Comparison of ENCODE assay signal across 8 cellular contexts in the genomic region with DNA sequence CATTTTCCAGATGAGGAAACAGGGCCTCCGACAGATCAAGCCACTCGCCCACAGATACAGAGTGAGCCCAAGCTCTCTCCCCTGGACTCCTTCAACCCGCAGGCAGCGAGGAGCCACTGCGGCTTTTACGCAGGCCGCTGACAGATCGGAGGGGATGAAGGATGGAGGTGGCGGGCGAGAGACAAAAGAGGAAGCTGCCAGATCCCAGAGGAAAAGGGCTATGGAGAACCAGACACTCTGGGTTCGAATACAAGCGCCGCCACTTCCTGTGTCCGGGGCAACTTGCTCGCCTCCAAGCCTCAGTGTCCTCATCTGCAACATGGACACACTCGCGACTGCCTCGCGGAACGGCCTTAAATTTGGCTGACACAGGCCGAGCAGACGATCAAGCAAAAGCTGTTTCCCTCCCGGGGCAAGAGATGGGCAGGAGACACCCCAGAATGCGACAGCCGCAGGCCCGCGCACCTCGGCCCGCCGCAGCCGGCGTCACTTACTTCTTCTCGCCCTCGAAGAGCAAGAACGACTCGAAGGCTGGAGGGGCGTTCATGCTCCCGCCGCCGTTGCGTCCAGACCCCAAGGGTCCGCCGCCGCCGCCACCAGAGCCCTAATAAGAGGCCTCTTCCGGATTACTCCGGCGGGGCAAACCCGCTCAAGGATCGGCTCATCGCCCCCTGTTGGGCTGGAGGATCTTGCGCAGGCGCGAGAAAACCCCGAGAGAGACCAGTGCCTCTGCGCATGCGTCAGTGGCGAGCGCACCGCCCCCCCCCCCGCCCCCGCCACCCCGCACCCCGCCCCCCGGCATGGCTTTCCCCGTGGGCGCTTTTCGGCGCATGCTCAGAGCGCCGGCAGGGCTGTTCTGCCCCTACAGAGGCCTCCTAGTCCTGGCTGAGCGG. TPM values are rescaled to one million over a fixed set of nuclear protein-coding genes. Genes with fewer than 3 reads are reported as not detected.
DNase-seq lines count a peak whose midpoint lies in the region; ATAC-seq and TF ChIP-seq lines count a peak whose summit lies in the region.
"Not testable (repeated sequence)": the region's sequence is repeated elsewhere in the genome, so short reads cannot be mapped to it uniquely, and the experiment has no call there.

A gene (minus strand): TSS at position 609 of the 893 bp plus-strand sequence. CDS start 62 bp downstream, at position 547.

- H3K36me3 Mint-ChIP-seq in effector memory CD8-positive, alpha-beta T cell (ENCODE audit: insufficient read depth): not testable (repeated sequence)

- CTCF ChIA-PET in OCI-LY7 (lab: Charles Lee; ENCODE audit: unreplicated experiment): not testable (repeated sequence)

- peak within 1 kb of the TSS; percentile 79 to 82 for H3K4me3 Mint-ChIP-seq in effector memory CD8-positive, alpha-beta T cell

- not testable (repeated sequence) for H3K9me3 ChIP-seq in OCI-LY7 (ENCODE audit: low read length); lung (ENCODE audit: control insufficient read depth in 2 of 2, insufficient read depth in 1 of 2, low read length in 1 of 2)

- BruUV-seq in OCI-LY7 (replicated peaks; lab: Mats Ljungman, UMichigan): TSS peak; percentile 84

- intact Hi-C loops in OCI-LY7 (cut with micrococcal nuclease; ENCODE audit: unreplicated experiment): not testable (repeated sequence)

- not testable (repeated sequence) for H3K27me3 ChIP-seq in lung (ENCODE audit: control insufficient read depth, insufficient read depth)

- not testable (repeated sequence) for H3K4me2 ChIP-seq in OCI-LY7 (ENCODE audit: low read length)

- H3K27ac Mint-ChIP-seq in effector memory CD8-positive, alpha-beta T cell: peak within 1 kb of the TSS; percentile 73

- not testable (repeated sequence) for H3K9me3 Mint-ChIP-seq in effector memory CD8-positive, alpha-beta T cell

- TF ChIP-seq CTCF in OCI-LY7 (conservative IDR thresholded peaks at IDR 0.05; ENCODE audit: low read length): not testable (repeated sequence)
- TF ChIP-seq CTCF in lung (IDR thresholded peaks at IDR 0.05; ENCODE audit: control extremely low read depth, extremely low read depth): peak; percentile 34

- ATAC-seq in GM18909 (IDR thresholded peaks at IDR 0.05; ENCODE audit: poor library complexity, unreplicated experiment): peak; percentile 96
- peak; percentile 91 for ATAC-seq in HG02970 (IDR thresholded peaks at IDR 0.05; ENCODE audit: low FRiP score, unreplicated experiment)
- peak; percentile 90 for ATAC-seq in effector memory CD8-positive, alpha-beta T cell (replicated peaks)
- ATAC-seq in lung (ENCODE audit: insufficient read depth, low FRiP score): peak; percentile 94

- H4K20me1 ChIP-seq in OCI-LY7 (ENCODE audit: insufficient read depth, low read length): not testable (repeated sequence)

- not testable (repeated sequence) for H3K4me1 ChIP-seq in OCI-LY7 (ENCODE audit: insufficient read depth, low read length, poor library complexity, severe bottlenecking); lung (ENCODE audit: control insufficient read depth in 2 of 2, insufficient read depth in 2 of 2, low read length in 2 of 2)

- H3K4me1 Mint-ChIP-seq in effector memory CD8-positive, alpha-beta T cell (ENCODE audit: low read depth in 2 of 2): not testable (repeated sequence)

- POLR2A ChIA-PET in OCI-LY7 (lab: Charles Lee): not testable (repeated sequence)

- not testable (repeated sequence) for H3K27ac ChIP-seq in OCI-LY7 (ENCODE audit: low read depth, low read length, poor library complexity, severe bottlenecking); lung (ENCODE audit: low read depth in 1 of 2, low read length in 1 of 2)

- H2AFZ ChIP-seq in OCI-LY7 (ENCODE audit: low read length): not testable (repeated sequence)

- DNase-seq in A172 (ENCODE audit: low spot score) (peak; percentile 38), OCI-LY7 (ENCODE audit: low spot score) (peak; percentile 59), activated T-cell treated with anti-CD3 and anti-CD28 coated beads for 1 hour (ENCODE audit: low read depth) (peak; percentile 80), lung (ENCODE audit: low spot score) (peak; percentile 92)
- peak; percentile 68 to 95 (median 77) for DNase-seq in effector memory CD8-positive, alpha-beta T cell
- peak; percentile 50 to 96 (median 75) for DNase-seq in stimulated activated CD4-positive, alpha-beta T cell treated with anti-CD3 and anti-CD28 coated beads, Interleukin-1b, Interleukin-23, amount 100 ng/mL, for 24 hours (ENCODE audit: low read depth in 4 of 4, low spot score in 1 of 4)

- H3K9me2 ChIP-seq in OCI-LY7 (ENCODE audit: insufficient read depth, low read length): not testable (repeated sequence)

- H3K36me3 ChIP-seq in OCI-LY7 (ENCODE audit: insufficient read depth, low read length); lung (ENCODE audit: control insufficient read depth in 2 of 2, insufficient read depth in 2 of 2, low read length in 2 of 2): not testable (repeated sequence)

- not testable (repeated sequence) for H3K27me3 Mint-ChIP-seq in effector memory CD8-positive, alpha-beta T cell

- not testable (repeated sequence) for H3K79me2 ChIP-seq in OCI-LY7 (ENCODE audit: insufficient read depth, low read depth, low read length)

- H3K4me3 ChIP-seq in OCI-LY7 (ENCODE audit: low read depth, low read length, poor library complexity, severe bottlenecking) (peak within 1 kb of the TSS; percentile 57), lung (peak within 1 kb of the TSS; percentile 39)

- WGBS in lung, 2 donors: 0% methylated on average over 23 to 54 of the region's 72 CpGs

RNA-seq across cellular contexts. Expression of the gene that starts here (rescaled TPM):
- total RNA-seq in A172 (2014; rRNA removed; shearing (Covaris generic)): 45.6 and 52.1 TPM in 2 replicates
- total RNA-seq in OCI-LY7 (2014; rRNA removed; shearing (Covaris generic)): 58.1 and 62.4 TPM in 2 replicates
- 62.9 and 68.6 TPM in 2 replicates for total RNA-seq in OCI-LY7 (2022)
- 10 to 100 TPM; 10.3 to 45.0 TPM for total RNA-seq in lung
- 100 to 1,000 TPM in 1 of 2 donors, 10 to 100 TPM in 1; 66.2 to 151 TPM for polyA plus RNA-seq in lung

Comparison
In these comparisons a context has a peak if more than half of its experiments do, and no peak if none do; other contexts are left out.
1. DNase-seq: peak in every context shown above with its lines; median percentile 92 in lung; 80 in activated T-cell treated with anti-CD3 and anti-CD28 coated beads for 1 hour; 77 in effector memory CD8-positive, alpha-beta T cell; 75 in stimulated activated CD4-positive, alpha-beta T cell treated with anti-CD3 and anti-CD28 coated beads, Interleukin-1b, Interleukin-23, amount 100 ng/mL, for 24 hours; 59 in OCI-LY7; 38 in A172.